In the genomic region with DNA sequence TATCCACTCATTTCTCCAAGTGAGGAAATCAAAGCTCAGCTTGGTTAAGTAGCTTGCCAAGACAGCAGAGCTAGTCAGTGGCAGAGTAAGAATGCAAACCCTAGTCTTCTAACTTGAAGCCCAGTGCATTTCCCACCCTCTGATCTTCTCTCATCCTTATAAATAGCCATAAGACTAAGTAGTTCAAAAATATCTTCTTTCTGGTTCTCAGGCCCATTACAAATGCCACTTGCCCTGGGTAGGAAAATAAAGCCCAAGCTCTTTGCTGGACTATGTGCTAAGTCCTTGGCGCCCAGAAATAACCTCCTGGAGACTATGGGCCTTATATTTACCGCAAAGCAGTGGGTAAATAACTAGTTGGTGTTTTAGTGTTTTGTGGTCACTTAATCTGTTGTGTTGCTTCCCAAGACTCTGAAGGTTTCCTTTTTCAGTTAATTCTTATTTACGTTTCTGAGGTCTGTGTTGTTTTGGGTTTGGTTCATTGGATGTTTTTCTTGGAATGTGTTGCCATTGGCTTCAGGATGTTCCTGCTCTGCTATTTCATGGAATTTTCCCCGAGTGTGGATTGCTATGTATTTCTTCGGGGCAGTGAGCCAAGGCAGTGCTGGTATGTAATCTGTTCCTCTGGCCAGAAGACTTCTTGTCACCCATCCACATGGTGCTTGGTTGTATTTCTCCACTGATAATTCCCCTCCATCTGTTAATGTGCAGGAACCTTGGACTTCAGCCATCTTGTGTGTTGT, we compare ENCODE assay signal across 1 cellular context.
TF ChIP-seq lines count a peak whose summit lies in the region.

No MANE protein-coding gene starts in this region.

TF ChIP-seq in SK-N-SH, 30 proteins besides CTCF, POLR2A, EP300 and RAD21 (continued from another document):
- no peak for TF ChIP-seq REST (IDR thresholded peaks at IDR 0.05; ENCODE audit: low read depth, low read length)
- no peak for TF ChIP-seq GABPA (IDR thresholded peaks at IDR 0.05; ENCODE audit: low read depth)
